Comparison of ENCODE assay signal across 25 cellular contexts in genomic region chr3:29137601-29138000, GRCh38.
DNase-seq lines count a peak whose midpoint lies in the region; ATAC-seq and TF ChIP-seq lines count a peak whose summit lies in the region.
"Had no signal": no experiment of that assay in that cellular context is flagged by ENCODE, and none has a peak within 500 bp of the region (broad histone marks: within the 10 kb centered on the region; RNA-seq: fewer than 3 reads in every experiment).

No MANE protein-coding gene starts in this region.

- H3K4me1 ChIP-seq in heart right ventricle = peaks cover 0 to 22% (median 7%) of the 10 kb centered on the region in 9 donors

- H3K4me3 ChIP-seq in heart right ventricle = no peak overlapping the region
- H3K4me3 ChIP-seq: adrenal gland; BLaER1 treated with 17β-estradiol and CSF1 and Interleukin-3, amounts not matched to agents 10 nM and 100 nM; ovary; skin epidermis; uterus had no signal

- no peak for TF ChIP-seq CTCF in heart right ventricle (IDR thresholded peaks at IDR 0.05)

- H3K36me3 ChIP-seq in heart right ventricle = no peaks in the 10 kb centered on the region
- H3K36me3 ChIP-seq: adrenal gland; BLaER1 treated with 17β-estradiol and CSF1 and Interleukin-3, amounts not matched to agents 10 nM and 100 nM; ovary; uterus had no signal

- H3K9me3 ChIP-seq in heart right ventricle = no peaks in the 10 kb centered on the region
- H3K9me3 ChIP-seq: adrenal gland; BLaER1 treated with 17β-estradiol and CSF1 and Interleukin-3, amounts not matched to agents 10 nM and 100 nM; ovary; uterus had no signal

- ATAC-seq in heart right ventricle = no peak
- ATAC-seq: left colon had no signal

- intact Hi-C loops in heart right ventricle (cut with DNase I) = no loop called here

- H3K27me3 ChIP-seq in heart right ventricle = no peaks in the 10 kb centered on the region
- H3K27me3 ChIP-seq: adrenal gland; BLaER1 treated with 17β-estradiol and CSF1 and Interleukin-3, amounts not matched to agents 10 nM and 100 nM; ovary; uterus had no signal

- H3K27ac ChIP-seq in heart right ventricle = no peak overlapping the region
- H3K27ac ChIP-seq: adrenal gland; BLaER1 treated with 17β-estradiol and CSF1 and Interleukin-3, amounts not matched to agents 10 nM and 100 nM; ovary; skin epidermis; uterus had no signal

- 72 to 87% methylated on average over 1 of the region's 1 CpG for WGBS in heart right ventricle, 2 donors

- DNase-seq in activated T-cell treated with anti-CD3 and anti-CD28 coated beads, Interleukin-2, amount 50 U/mL, for 48 hours = peak; percentile 17 to 25
- DNase-seq in activated T-cell treated with anti-CD3 and anti-CD28 coated beads, Interleukin-2, amount 50 U/mL, for 1 hour = no peak
- peak; percentile 2 for DNase-seq in M059J (ENCODE audit: low read depth)
- DNase-seq in SW480 (ENCODE audit: low spot score) = peak; percentile 7
- peak; percentile 56 for DNase-seq in islet precursor cell
- no peak for DNase-seq in heart right ventricle
- DNase-seq in NAMALWA (ENCODE audit: low spot score) = no peak
- no peak for DNase-seq in hippocampal formation (lab: John Stamatoyannopoulos, UW)
- DNase-seq: activated effector memory CD4-positive, alpha-beta T cell treated with anti-CD3 and anti-CD28 coated beads, Interleukin-2, amount 50 U/mL, for 16 hours; adrenal gland; COR-L47; DMS79 treated with DMSO at 0.1 percent for 48 hours; GF-D8; H7; head of caudate nucleus; left colon; NCI-H1105; NCI-H187 treated with DMSO at 0.1 percent for 48 hours; NCI-H524 treated with DMSO at 0.1 percent for 48 hours; ovary; retina; stimulated activated naive CD4-positive, alpha-beta T cell treated with Interleukin-2 at 50 U/mL for 16 hours; uterus had no signal

Comparison
In these comparisons a context has a peak if more than half of its experiments do, and no peak if none do; other contexts are left out.
1. DNase-seq: peak in activated T-cell treated with anti-CD3 and anti-CD28 coated beads, Interleukin-2, amount 50 U/mL, for 48 hours (2 of 2), M059J (single experiment), SW480 (single experiment) and islet precursor cell (single experiment); none in activated T-cell treated with anti-CD3 and anti-CD28 coated beads, Interleukin-2, amount 50 U/mL, for 1 hour (single experiment), heart right ventricle (0 of 2), NAMALWA (single experiment) and hippocampal formation (0 of 2).